ENCODE assay signal across 1 cellular context in the genomic region with DNA sequence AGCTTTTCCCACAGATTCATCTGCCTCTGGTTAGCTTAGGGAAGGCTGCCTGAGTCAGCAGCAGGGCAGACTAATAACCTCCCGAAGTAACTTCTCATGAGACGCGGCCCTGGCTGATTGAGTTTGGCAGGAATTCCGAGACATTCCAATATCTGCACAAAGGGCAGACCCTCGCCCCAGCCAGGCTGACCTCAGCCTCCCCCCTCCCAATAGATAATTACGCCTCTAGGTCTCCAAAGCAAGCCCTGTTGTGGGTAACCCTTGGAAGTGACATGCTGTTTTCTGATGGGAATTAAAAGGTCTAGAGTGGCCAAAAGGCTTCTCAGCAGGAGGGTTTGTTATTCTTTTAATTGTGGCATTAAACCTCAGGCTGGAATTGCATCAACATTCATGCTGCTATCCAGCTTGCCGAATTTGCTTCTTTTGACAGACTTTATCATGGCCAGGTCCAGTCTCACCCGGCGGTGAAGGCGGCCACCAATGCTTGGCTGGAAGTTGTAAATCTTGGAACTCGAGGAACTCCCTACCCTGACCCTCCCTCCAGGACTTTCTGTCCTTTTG.
TF ChIP-seq lines count a peak whose summit lies in the region.

No MANE protein-coding gene starts in this region.

TF ChIP-seq in HepG2, 621 proteins besides CTCF, POLR2A, EP300 and RAD21:
- TF ChIP-seq, protein P1, sequence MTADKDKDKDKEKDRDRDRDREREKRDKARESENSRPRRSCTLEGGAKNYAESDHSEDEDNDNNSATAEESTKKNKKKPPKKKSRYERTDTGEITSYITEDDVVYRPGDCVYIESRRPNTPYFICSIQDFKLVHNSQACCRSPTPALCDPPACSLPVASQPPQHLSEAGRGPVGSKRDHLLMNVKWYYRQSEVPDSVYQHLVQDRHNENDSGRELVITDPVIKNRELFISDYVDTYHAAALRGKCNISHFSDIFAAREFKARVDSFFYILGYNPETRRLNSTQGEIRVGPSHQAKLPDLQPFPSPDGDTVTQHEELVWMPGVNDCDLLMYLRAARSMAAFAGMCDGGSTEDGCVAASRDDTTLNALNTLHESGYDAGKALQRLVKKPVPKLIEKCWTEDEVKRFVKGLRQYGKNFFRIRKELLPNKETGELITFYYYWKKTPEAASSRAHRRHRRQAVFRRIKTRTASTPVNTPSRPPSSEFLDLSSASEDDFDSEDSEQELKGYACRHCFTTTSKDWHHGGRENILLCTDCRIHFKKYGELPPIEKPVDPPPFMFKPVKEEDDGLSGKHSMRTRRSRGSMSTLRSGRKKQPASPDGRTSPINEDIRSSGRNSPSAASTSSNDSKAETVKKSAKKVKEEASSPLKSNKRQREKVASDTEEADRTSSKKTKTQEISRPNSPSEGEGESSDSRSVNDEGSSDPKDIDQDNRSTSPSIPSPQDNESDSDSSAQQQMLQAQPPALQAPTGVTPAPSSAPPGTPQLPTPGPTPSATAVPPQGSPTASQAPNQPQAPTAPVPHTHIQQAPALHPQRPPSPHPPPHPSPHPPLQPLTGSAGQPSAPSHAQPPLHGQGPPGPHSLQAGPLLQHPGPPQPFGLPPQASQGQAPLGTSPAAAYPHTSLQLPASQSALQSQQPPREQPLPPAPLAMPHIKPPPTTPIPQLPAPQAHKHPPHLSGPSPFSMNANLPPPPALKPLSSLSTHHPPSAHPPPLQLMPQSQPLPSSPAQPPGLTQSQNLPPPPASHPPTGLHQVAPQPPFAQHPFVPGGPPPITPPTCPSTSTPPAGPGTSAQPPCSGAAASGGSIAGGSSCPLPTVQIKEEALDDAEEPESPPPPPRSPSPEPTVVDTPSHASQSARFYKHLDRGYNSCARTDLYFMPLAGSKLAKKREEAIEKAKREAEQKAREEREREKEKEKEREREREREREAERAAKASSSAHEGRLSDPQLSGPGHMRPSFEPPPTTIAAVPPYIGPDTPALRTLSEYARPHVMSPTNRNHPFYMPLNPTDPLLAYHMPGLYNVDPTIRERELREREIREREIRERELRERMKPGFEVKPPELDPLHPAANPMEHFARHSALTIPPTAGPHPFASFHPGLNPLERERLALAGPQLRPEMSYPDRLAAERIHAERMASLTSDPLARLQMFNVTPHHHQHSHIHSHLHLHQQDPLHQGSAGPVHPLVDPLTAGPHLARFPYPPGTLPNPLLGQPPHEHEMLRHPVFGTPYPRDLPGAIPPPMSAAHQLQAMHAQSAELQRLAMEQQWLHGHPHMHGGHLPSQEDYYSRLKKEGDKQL (CRISPR knock-in tag; IDR thresholded peaks at IDR 0.05; ENCODE audit: low read depth): no peak
- TF ChIP-seq HDAC6 (IDR thresholded peaks at IDR 0.05; ENCODE audit: low read depth, low read length): no peak
- TF ChIP-seq ELF4 (CRISPR knock-in tag; IDR thresholded peaks at IDR 0.05; ENCODE audit: borderline replicate concordance): no peak
- no peak for TF ChIP-seq FOXM1 (CRISPR knock-in tag; IDR thresholded peaks at IDR 0.05)
- TF ChIP-seq ZBTB1 (CRISPR knock-in tag; IDR thresholded peaks at IDR 0.05; ENCODE audit: borderline replicate concordance): no peak
- TF ChIP-seq ZNF746 (CRISPR knock-in tag; IDR thresholded peaks at IDR 0.05): no peak
- TF ChIP-seq, protein P2, sequence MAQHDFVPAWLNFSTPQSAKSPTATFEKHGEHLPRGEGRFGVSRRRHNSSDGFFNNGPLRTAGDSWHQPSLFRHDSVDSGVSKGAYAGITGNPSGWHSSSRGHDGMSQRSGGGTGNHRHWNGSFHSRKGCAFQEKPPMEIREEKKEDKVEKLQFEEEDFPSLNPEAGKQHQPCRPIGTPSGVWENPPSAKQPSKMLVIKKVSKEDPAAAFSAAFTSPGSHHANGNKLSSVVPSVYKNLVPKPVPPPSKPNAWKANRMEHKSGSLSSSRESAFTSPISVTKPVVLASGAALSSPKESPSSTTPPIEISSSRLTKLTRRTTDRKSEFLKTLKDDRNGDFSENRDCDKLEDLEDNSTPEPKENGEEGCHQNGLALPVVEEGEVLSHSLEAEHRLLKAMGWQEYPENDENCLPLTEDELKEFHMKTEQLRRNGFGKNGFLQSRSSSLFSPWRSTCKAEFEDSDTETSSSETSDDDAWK (CRISPR knock-in tag; IDR thresholded peaks at IDR 0.05): no peak
- TF ChIP-seq NFIC (IDR thresholded peaks at IDR 0.05; ENCODE audit: low read length): no peak
- TF ChIP-seq, protein P3, sequence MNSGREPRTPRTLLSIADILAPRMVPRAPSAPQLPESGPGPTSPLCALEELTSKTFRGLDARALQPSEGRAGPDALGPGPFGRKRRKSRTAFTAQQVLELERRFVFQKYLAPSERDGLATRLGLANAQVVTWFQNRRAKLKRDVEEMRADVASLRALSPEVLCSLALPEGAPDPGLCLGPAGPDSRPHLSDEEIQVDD (CRISPR knock-in tag; IDR thresholded peaks at IDR 0.05; ENCODE audit: borderline replicate concordance): no peak
- TF ChIP-seq, protein P4, sequence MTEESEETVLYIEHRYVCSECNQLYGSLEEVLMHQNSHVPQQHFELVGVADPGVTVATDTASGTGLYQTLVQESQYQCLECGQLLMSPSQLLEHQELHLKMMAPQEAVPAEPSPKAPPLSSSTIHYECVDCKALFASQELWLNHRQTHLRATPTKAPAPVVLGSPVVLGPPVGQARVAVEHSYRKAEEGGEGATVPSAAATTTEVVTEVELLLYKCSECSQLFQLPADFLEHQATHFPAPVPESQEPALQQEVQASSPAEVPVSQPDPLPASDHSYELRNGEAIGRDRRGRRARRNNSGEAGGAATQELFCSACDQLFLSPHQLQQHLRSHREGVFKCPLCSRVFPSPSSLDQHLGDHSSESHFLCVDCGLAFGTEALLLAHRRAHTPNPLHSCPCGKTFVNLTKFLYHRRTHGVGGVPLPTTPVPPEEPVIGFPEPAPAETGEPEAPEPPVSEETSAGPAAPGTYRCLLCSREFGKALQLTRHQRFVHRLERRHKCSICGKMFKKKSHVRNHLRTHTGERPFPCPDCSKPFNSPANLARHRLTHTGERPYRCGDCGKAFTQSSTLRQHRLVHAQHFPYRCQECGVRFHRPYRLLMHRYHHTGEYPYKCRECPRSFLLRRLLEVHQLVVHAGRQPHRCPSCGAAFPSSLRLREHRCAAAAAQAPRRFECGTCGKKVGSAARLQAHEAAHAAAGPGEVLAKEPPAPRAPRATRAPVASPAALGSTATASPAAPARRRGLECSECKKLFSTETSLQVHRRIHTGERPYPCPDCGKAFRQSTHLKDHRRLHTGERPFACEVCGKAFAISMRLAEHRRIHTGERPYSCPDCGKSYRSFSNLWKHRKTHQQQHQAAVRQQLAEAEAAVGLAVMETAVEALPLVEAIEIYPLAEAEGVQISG (CRISPR knock-in tag; IDR thresholded peaks at IDR 0.05): no peak
- no peak for TF ChIP-seq ZNF724P (CRISPR knock-in tag; IDR thresholded peaks at IDR 0.05; ENCODE audit: borderline replicate concordance)
- TF ChIP-seq CENPT (CRISPR knock-in tag; IDR thresholded peaks at IDR 0.05; ENCODE audit: low read depth): no peak
- no peak for TF ChIP-seq ZBTB20 (CRISPR knock-in tag; IDR thresholded peaks at IDR 0.05; ENCODE audit: borderline replicate concordance, low read depth)
- TF ChIP-seq ZNF546 (CRISPR knock-in tag; conservative IDR thresholded peaks at IDR 0.05): no peak
- no peak for TF ChIP-seq CREM (IDR thresholded peaks at IDR 0.05)
- no peak for TF ChIP-seq CREM (CRISPR knock-in tag; IDR thresholded peaks at IDR 0.05)
- no peak for TF ChIP-seq FOXP1 (IDR thresholded peaks at IDR 0.05)
- no peak for TF ChIP-seq FOXP1 (CRISPR knock-in tag; IDR thresholded peaks at IDR 0.05)
